ENCODE assay signal across 18 cellular contexts in the genomic region with DNA sequence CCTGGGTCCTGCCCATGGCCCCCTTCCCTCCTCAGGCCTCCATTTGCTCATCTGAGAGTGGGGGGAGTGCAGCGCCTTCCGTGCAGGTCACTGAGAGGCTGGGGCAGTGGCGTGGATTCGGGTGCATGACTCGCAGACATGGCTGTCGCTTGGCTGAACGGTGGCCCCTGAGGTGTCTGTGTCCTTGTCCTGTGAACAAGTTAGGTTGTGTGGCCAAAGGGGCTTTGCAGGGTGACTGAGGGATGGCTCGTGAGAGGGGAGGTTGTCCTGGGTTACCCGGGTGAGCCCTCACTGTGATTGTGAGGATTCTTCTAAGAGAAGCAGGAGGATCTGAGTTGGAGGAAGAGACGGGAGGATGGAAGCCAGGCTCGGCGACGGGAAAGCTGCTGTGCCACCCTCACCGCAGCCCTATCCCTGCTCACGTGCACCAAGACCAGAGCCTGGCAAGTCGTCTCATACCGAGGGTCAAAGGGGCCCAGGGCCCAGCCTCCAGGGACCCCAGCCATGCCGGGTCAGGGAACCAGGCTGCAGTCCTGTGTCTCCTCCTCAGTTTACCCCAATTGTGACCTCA.
A peak's percentile ranks its signal among the peaks of the same experiment; 100 is the strongest.
DNase-seq lines count a peak whose midpoint lies in the region; ATAC-seq and TF ChIP-seq lines count a peak whose summit lies in the region.
"Had no signal": no experiment of that assay in that cellular context is flagged by ENCODE, and none has a peak within 500 bp of the region (broad histone marks: within the 10 kb centered on the region; RNA-seq: fewer than 3 reads in every experiment).

No MANE protein-coding gene starts in this region.

- H3K36me3 Mint-ChIP-seq in activated naive CD8-positive, alpha-beta T cell treated with anti-CD3 and anti-CD28 coated beads, Interleukin-2, amount 10 ng/mL, durations not matched to agents 7 days and 5 days, result no peaks in the 10 kb centered on the region
- H3K36me3 Mint-ChIP-seq in activated naive CD8-positive, alpha-beta T cell treated with anti-CD3 and anti-CD28 coated beads, Interleukin-2, amount 50 U/mL, for 24 hours (ENCODE audit: low read depth), result no peaks in the 10 kb centered on the region
- H3K36me3 Mint-ChIP-seq in chondrocyte (ENCODE audit: low read depth), result no peaks in the 10 kb centered on the region
- H3K36me3 Mint-ChIP-seq in mesothelial cell of epicardium, result no peaks in the 10 kb centered on the region
- H3K36me3 Mint-ChIP-seq: activated naive CD4-positive, alpha-beta T cell treated with anti-CD3 and anti-CD28 coated beads, Interleukin-2, amount 50 U/mL, for 72 hours had no signal

- peaks cover 11 to 26% (median 23%) of the 10 kb centered on the region in 4 donors for H3K4me1 ChIP-seq in transverse colon
- no peaks in the 10 kb centered on the region for H3K4me1 ChIP-seq in hepatocyte (ENCODE audit: insufficient read depth)
- H3K4me1 ChIP-seq: vagina had no signal

- in situ Hi-C loops in transverse colon (cut with MboI; ENCODE audit: low pct_ligation_motif_present in 1 of 4, low pct_unique_long_range_greater_than_20kb in 1 of 4, low sequenced_read_pairs in 3 of 4), result loop anchor here in 1 of 4 donors (10.0 kb wide), 1 partner anchor 89 kb away; no protein-coding TSS in a partner anchor
- in situ Hi-C loops in ACHN (cut with HindIII; ENCODE audit: low pct_ligation_motif_present, low pct_unique_long_range_greater_than_20kb, low sequenced_read_pairs), result no loop called here

- H3K9me2 ChIP-seq in hepatocyte (replicated peaks; ENCODE audit: insufficient read depth), result no peaks in the 10 kb centered on the region

- DNase-seq in activated naive CD8-positive, alpha-beta T cell treated with anti-CD3 and anti-CD28 coated beads, Interleukin-2, amount 10 ng/mL, durations not matched to agents 7 days and 5 days, result peak; percentile 27
- DNase-seq in activated naive CD8-positive, alpha-beta T cell treated with anti-CD3 and anti-CD28 coated beads, Interleukin-2, amount 50 U/mL, for 24 hours, result no peak
- DNase-seq in chondrocyte (ENCODE audit: low spot score) (peak; percentile 77), mesothelial cell of epicardium (ENCODE audit: low spot score in 2 of 2, unreplicated experiment in 2 of 2) (peak; percentile 13 to 26), transverse colon (peak; percentile 3), ACHN (no peak), hepatocyte (ENCODE audit: low spot score) (no peak)
- DNase-seq: activated CD4-positive, alpha-beta T cell treated with anti-CD3 and anti-CD28 coated beads, Interleukin-2, amount 10 ng/mL, durations not matched to agents 7 days and 5 days; NCI-H1105 treated with DMSO at 0.1 percent for 48 hours; NCI-H446 treated with DMSO at 0.1 percent for 48 hours; PC-9 had no signal

- POLR2A ChIA-PET in activated naive CD8-positive, alpha-beta T cell treated with anti-CD3 and anti-CD28 coated beads, Interleukin-2, amount 10 ng/mL, durations not matched to agents 7 days and 5 days (lab: Charles Lee), result no interaction called here

- no peak overlapping the region for H3K4me2 ChIP-seq in hepatocyte
- H3K4me2 ChIP-seq: PC-9 had no signal

- H3K27me3 Mint-ChIP-seq in activated naive CD8-positive, alpha-beta T cell treated with anti-CD3 and anti-CD28 coated beads, Interleukin-2, amount 10 ng/mL, durations not matched to agents 7 days and 5 days, result no peaks in the 10 kb centered on the region
- no peaks in the 10 kb centered on the region for H3K27me3 Mint-ChIP-seq in activated naive CD8-positive, alpha-beta T cell treated with anti-CD3 and anti-CD28 coated beads, Interleukin-2, amount 50 U/mL, for 24 hours
- H3K27me3 Mint-ChIP-seq in chondrocyte (ENCODE audit: low read depth), result peaks cover 34% of the 10 kb centered on the region
- H3K27me3 Mint-ChIP-seq in mesothelial cell of epicardium (ENCODE audit: low read depth), result peaks cover 36% of the 10 kb centered on the region
- H3K27me3 Mint-ChIP-seq: activated CD4-positive, alpha-beta T cell treated with anti-CD3 and anti-CD28 coated beads, Interleukin-2, amount 10 ng/mL, durations not matched to agents 7 days and 5 days had no signal

- no peak for TF ChIP-seq EP300 in transverse colon (IDR thresholded peaks at IDR 0.05; ENCODE audit: low read depth)

- no peak overlapping the region for H3K27ac Mint-ChIP-seq in activated naive CD8-positive, alpha-beta T cell treated with anti-CD3 and anti-CD28 coated beads, Interleukin-2, amount 10 ng/mL, durations not matched to agents 7 days and 5 days
- no peak overlapping the region for H3K27ac Mint-ChIP-seq in activated naive CD8-positive, alpha-beta T cell treated with anti-CD3 and anti-CD28 coated beads, Interleukin-2, amount 50 U/mL, for 24 hours
- H3K27ac Mint-ChIP-seq in chondrocyte (ENCODE audit: unreplicated experiment), result no peak overlapping the region
- H3K27ac Mint-ChIP-seq in mesothelial cell of epicardium, result no peak overlapping the region
- H3K27ac Mint-ChIP-seq: activated CD4-positive, alpha-beta T cell treated with anti-CD3 and anti-CD28 coated beads, Interleukin-2, amount 10 ng/mL, durations not matched to agents 7 days and 5 days; activated naive CD4-positive, alpha-beta T cell treated with anti-CD3 and anti-CD28 coated beads, Interleukin-2, amount 50 U/mL, for 72 hours had no signal

- H3K9me3 Mint-ChIP-seq in activated naive CD8-positive, alpha-beta T cell treated with anti-CD3 and anti-CD28 coated beads, Interleukin-2, amount 10 ng/mL, durations not matched to agents 7 days and 5 days, result no peaks in the 10 kb centered on the region
- no peaks in the 10 kb centered on the region for H3K9me3 Mint-ChIP-seq in activated naive CD8-positive, alpha-beta T cell treated with anti-CD3 and anti-CD28 coated beads, Interleukin-2, amount 50 U/mL, for 24 hours
- no peaks in the 10 kb centered on the region for H3K9me3 Mint-ChIP-seq in chondrocyte (ENCODE audit: low read depth)
- no peaks in the 10 kb centered on the region for H3K9me3 Mint-ChIP-seq in mesothelial cell of epicardium
- H3K9me3 Mint-ChIP-seq: activated CD4-positive, alpha-beta T cell treated with anti-CD3 and anti-CD28 coated beads, Interleukin-2, amount 10 ng/mL, durations not matched to agents 7 days and 5 days; activated naive CD4-positive, alpha-beta T cell treated with anti-CD3 and anti-CD28 coated beads, Interleukin-2, amount 50 U/mL, for 72 hours had no signal

- H3K4me3 ChIP-seq in transverse colon (no peak overlapping the region), hepatocyte (no peak overlapping the region)
- H3K4me3 ChIP-seq: heart right ventricle, K562, PC-9, vagina had no signal

- H3K9me3 ChIP-seq in transverse colon (no peaks in the 10 kb centered on the region), hepatocyte (ENCODE audit: low read depth) (no peaks in the 10 kb centered on the region)
- H3K9me3 ChIP-seq: heart right ventricle, neutrophil, vagina had no signal

- H3K4me1 Mint-ChIP-seq in activated naive CD8-positive, alpha-beta T cell treated with anti-CD3 and anti-CD28 coated beads, Interleukin-2, amount 10 ng/mL, durations not matched to agents 7 days and 5 days, result peaks cover 9% of the 10 kb centered on the region
- H3K4me1 Mint-ChIP-seq in activated naive CD8-positive, alpha-beta T cell treated with anti-CD3 and anti-CD28 coated beads, Interleukin-2, amount 50 U/mL, for 24 hours, result peaks cover 25% of the 10 kb centered on the region
- H3K4me1 Mint-ChIP-seq in chondrocyte (ENCODE audit: low read depth) (no peaks in the 10 kb centered on the region), mesothelial cell of epicardium (peaks cover 3% of the 10 kb centered on the region)

- H3K27ac ChIP-seq in transverse colon (no peak overlapping the region), hepatocyte (no peak overlapping the region)
- H3K27ac ChIP-seq: epithelial cell of prostate, heart right ventricle, neutrophil, PC-9, vagina had no signal

- H4K20me1 ChIP-seq in hepatocyte (ENCODE audit: insufficient read depth, poor library complexity, severe bottlenecking), result no peaks in the 10 kb centered on the region

- TF ChIP-seq POLR2A in transverse colon (IDR thresholded peaks at IDR 0.05), result no peak

- no peak overlapping the region for H2AFZ ChIP-seq in hepatocyte
- H2AFZ ChIP-seq: PC-9 had no signal

- H3K79me2 ChIP-seq in hepatocyte, result no peaks in the 10 kb centered on the region

- WGBS in transverse colon (ENCODE audit: low coverage in 1 of 2), 2 donors, result 88% methylated on average over 18 of the region's 18 CpGs; no CpG with 5 or more reads in 1 of the 2 donors
- 87% methylated on average over 18 of the region's 18 CpGs for whole genome bisulfite sequencing in hepatocyte (ENCODE audit: low lambda C conversion rate, missing lambda C conversion rate)

- H3K4me3 Mint-ChIP-seq in activated naive CD8-positive, alpha-beta T cell treated with anti-CD3 and anti-CD28 coated beads, Interleukin-2, amount 10 ng/mL, durations not matched to agents 7 days and 5 days, result no peak overlapping the region
- H3K4me3 Mint-ChIP-seq in activated naive CD8-positive, alpha-beta T cell treated with anti-CD3 and anti-CD28 coated beads, Interleukin-2, amount 50 U/mL, for 24 hours, result no peak overlapping the region
- no peak overlapping the region for H3K4me3 Mint-ChIP-seq in chondrocyte (ENCODE audit: unreplicated experiment)
- no peak overlapping the region for H3K4me3 Mint-ChIP-seq in mesothelial cell of epicardium
- H3K4me3 Mint-ChIP-seq: activated CD4-positive, alpha-beta T cell treated with anti-CD3 and anti-CD28 coated beads, Interleukin-2, amount 10 ng/mL, durations not matched to agents 7 days and 5 days had no signal

- TF ChIP-seq CTCF in chondrocyte (IDR thresholded peaks at IDR 0.05) (no peak), mesothelial cell of epicardium (IDR thresholded peaks at IDR 0.05; ENCODE audit: unreplicated experiment) (no peak), transverse colon (IDR thresholded peaks at IDR 0.05) (no peak), hepatocyte (IDR thresholded peaks at IDR 0.05; ENCODE audit: poor library complexity) (no peak)

- no peaks in the 10 kb centered on the region for H3K36me3 ChIP-seq in transverse colon
- no peaks in the 10 kb centered on the region for H3K36me3 ChIP-seq in hepatocyte (replicated peaks; ENCODE audit: insufficient read depth, low read depth)
- H3K36me3 ChIP-seq: vagina had no signal

- ATAC-seq in activated naive CD8-positive, alpha-beta T cell treated with anti-CD3 and anti-CD28 coated beads, Interleukin-2, amount 10 ng/mL, durations not matched to agents 7 days and 5 days (ENCODE audit: low read depth), result no peak
- ATAC-seq in activated naive CD8-positive, alpha-beta T cell treated with anti-CD3 and anti-CD28 coated beads, Interleukin-2, amount 50 U/mL, for 24 hours, result no peak
- no peak for ATAC-seq in HG02870 (IDR thresholded peaks at IDR 0.05; ENCODE audit: unreplicated experiment)
- ATAC-seq: activated naive CD4-positive, alpha-beta T cell treated with anti-CD3 and anti-CD28 coated beads, Interleukin-2, amount 50 U/mL, for 72 hours; heart right ventricle; K562 had no signal

- intact Hi-C loops in transverse colon (cut with DNase I; ENCODE audit: low total_unique reads), result loop anchor here (10.0 kb wide), 1 partner anchor 329 kb away; no protein-coding TSS in a partner anchor

- H3K27me3 ChIP-seq in transverse colon, result no peaks in the 10 kb centered on the region
- H3K27me3 ChIP-seq in hepatocyte, result no peaks in the 10 kb centered on the region
- H3K27me3 ChIP-seq: heart right ventricle, vagina had no signal

Comparison
In these comparisons a context has a peak if more than half of its experiments do, and no peak if none do; other contexts are left out.
1. DNase-seq: peak in activated naive CD8-positive, alpha-beta T cell treated with anti-CD3 and anti-CD28 coated beads, Interleukin-2, amount 10 ng/mL, durations not matched to agents 7 days and 5 days (single experiment), chondrocyte (single experiment), mesothelial cell of epicardium (2 of 2) and transverse colon (single experiment); none in activated naive CD8-positive, alpha-beta T cell treated with anti-CD3 and anti-CD28 coated beads, Interleukin-2, amount 50 U/mL, for 24 hours (single experiment), ACHN (single experiment) and hepatocyte (single experiment).